Comparison of ENCODE assay signal across 16 cellular contexts in genomic region chr3:31748281-31749245, GRCh38.
"Had no signal": no experiment of that assay in that cellular context is flagged by ENCODE, and none has a peak within 500 bp of the region (broad histone marks: within the 10 kb centered on the region; RNA-seq: fewer than 3 reads in every experiment).

No MANE protein-coding gene starts in this region.

- ATAC-seq: left colon, pancreas had no signal

- H2AFZ ChIP-seq: neural progenitor cell had no signal

- H3K9ac ChIP-seq: neural progenitor cell had no signal

- H3K27ac Mint-ChIP-seq: neural progenitor cell had no signal

- H3K9me3 Mint-ChIP-seq: neural progenitor cell had no signal

- H3K4me3 ChIP-seq: lung, neural progenitor cell, pancreas, thyroid gland had no signal

- DNase-seq: activated CD4-positive, alpha-beta T cell treated with anti-CD3 and anti-CD28 coated beads for 1 hour; activated CD4-positive, alpha-beta T cell treated with anti-CD3 and anti-CD28 coated beads, Interleukin-2, amount 50 U/mL, for 4 hours; activated naive CD4-positive, alpha-beta T cell treated with Interleukin-2 at 50 U/mL for 16 hours; activated T-cell treated with anti-CD3 and anti-CD28 coated beads for 4 hours; aorta; cerebellar nuclear complex; effector memory CD4-positive, alpha-beta T cell; foreskin melanocyte; left colon; stimulated activated CD4-positive, alpha-beta T cell treated with anti-CD3 and anti-CD28 coated beads, Interleukin-12 subunit alpha, Interleukin-12 subunit beta, amount 100 ng/mL, for 4 hours; stimulated activated CD4-positive, alpha-beta T cell treated with anti-CD3 and anti-CD28 coated beads, Interleukin-2, amount 100 ng/mL, for 24 hours; T-helper 9 cell; thyroid gland had no signal

- H3K9me3 ChIP-seq: pancreas, thyroid gland had no signal

- H3K27ac ChIP-seq: neural progenitor cell, pancreas, thyroid gland had no signal

- H3K36me3 ChIP-seq: neural progenitor cell, pancreas, thyroid gland had no signal

- H3K4me2 ChIP-seq: neural progenitor cell had no signal

- H3K4me1 ChIP-seq: pancreas had no signal

- H3K36me3 Mint-ChIP-seq: neural progenitor cell had no signal

- H3K4me3 Mint-ChIP-seq: neural progenitor cell had no signal

- H3K27me3 ChIP-seq: neural progenitor cell, pancreas, thyroid gland had no signal
